ENCODE assay signal across 19 cellular contexts in genomic region chr6:38264605-38265004, GRCh38.
A peak's percentile ranks its signal among the peaks of the same experiment; 100 is the strongest.
DNase-seq lines count a peak whose midpoint lies in the region; ATAC-seq and TF ChIP-seq lines count a peak whose summit lies in the region.
"Had no signal": no experiment of that assay in that cellular context is flagged by ENCODE, and none has a peak within 500 bp of the region (broad histone marks: within the 10 kb centered on the region; RNA-seq: fewer than 3 reads in every experiment).

No MANE protein-coding gene starts in this region.

- H3K27ac Mint-ChIP-seq in endodermal cell = no peak overlapping the region
- no peak overlapping the region for H3K27ac Mint-ChIP-seq in activated CD8-positive, alpha-beta T cell treated with anti-CD3 and anti-CD28 coated beads for 36 hours

- H4K91ac ChIP-seq in neuronal stem cell (ENCODE audit: low read depth, low read length, poor library complexity) = no peak overlapping the region

- no peak overlapping the region for H2BK15ac ChIP-seq in neuronal stem cell (ENCODE audit: low read length)

- no peak overlapping the region for H3K4me3 Mint-ChIP-seq in endodermal cell
- no peak overlapping the region for H3K4me3 Mint-ChIP-seq in activated CD8-positive, alpha-beta T cell treated with anti-CD3 and anti-CD28 coated beads for 36 hours
- H3K4me3 Mint-ChIP-seq: central memory CD8-positive, alpha-beta T cell had no signal

- POLR2A ChIA-PET in activated CD8-positive, alpha-beta T cell treated with anti-CD3 and anti-CD28 coated beads for 36 hours (lab: Charles Lee) = no interaction called here

- no peak overlapping the region for H3K23ac ChIP-seq in neuronal stem cell (ENCODE audit: low read depth, low read length, poor library complexity)

- H3K4me2 ChIP-seq in neuronal stem cell (ENCODE audit: insufficient read depth, low read length, poor library complexity, severe bottlenecking) = no peak overlapping the region

- H3K14ac ChIP-seq in neuronal stem cell (ENCODE audit: low read length) = no peak overlapping the region

- intact Hi-C loops in vagina (cut with DNase I) = no loop called here
- intact Hi-C loops in activated CD8-positive, alpha-beta T cell treated with anti-CD3 and anti-CD28 coated beads for 36 hours (cut with micrococcal nuclease) = no loop called here
- intact Hi-C loops in head of caudate nucleus (cut with DNase I) = no loop called here

- no peak overlapping the region for H2BK12ac ChIP-seq in neuronal stem cell (ENCODE audit: low read length)

- H3K4me1 ChIP-seq in endodermal cell (ENCODE audit: control insufficient read depth, insufficient read depth, low read length) = peaks cover 19% of the 10 kb centered on the region
- peaks cover 34 to 45% of the 10 kb centered on the region in 2 donors for H3K4me1 ChIP-seq in neuronal stem cell (ENCODE audit: control insufficient read depth in 2 of 2, insufficient read depth in 1 of 2, low read depth in 1 of 2, low read length in 2 of 2)
- H3K4me1 ChIP-seq in vagina = peaks cover 20% of the 10 kb centered on the region

- WGBS in endodermal cell (ENCODE audit: insufficient coverage in 1 of 2, insufficient read length in 1 of 2), 2 experiments = 29 to 37% methylated on average over 5 to 8 of the region's 8 CpGs
- WGBS in neuronal stem cell (ENCODE audit: extremely low coverage in 2 of 2, insufficient read length in 2 of 2, insufficient replicate concordance in 1 of 2), 2 donors = no CpG with 5 or more reads among the region's 8 CpGs

- TF ChIP-seq CTCF in GM06990 (IDR thresholded peaks at IDR 0.05; ENCODE audit: insufficient read depth, low read length, poor library complexity, severe bottlenecking) (no peak), endodermal cell (conservative IDR thresholded peaks at IDR 0.05) (no peak), vagina (IDR thresholded peaks at IDR 0.05) (no peak)
- TF ChIP-seq CTCF in activated CD8-positive, alpha-beta T cell treated with anti-CD3 and anti-CD28 coated beads for 36 hours (IDR thresholded peaks at IDR 0.05) = no peak

- H3K27ac ChIP-seq in endodermal cell (ENCODE audit: low read depth, low read length) (peak overlapping the region; percentile 36), neuronal stem cell (replicated peaks; ENCODE audit: low read length) (peak overlapping the region; percentile 48), vagina (no peak overlapping the region)
- H3K27ac ChIP-seq: foreskin keratinocyte had no signal

- H2AK5ac ChIP-seq in neuronal stem cell (ENCODE audit: low read depth, low read length) = no peak overlapping the region

- CTCF ChIA-PET in activated CD8-positive, alpha-beta T cell treated with anti-CD3 and anti-CD28 coated beads for 36 hours (lab: Charles Lee) = no interaction called here

- H3K4ac ChIP-seq in neuronal stem cell (ENCODE audit: low read length) = no peak overlapping the region

- H3K36me3 Mint-ChIP-seq in endodermal cell (ENCODE audit: low read depth) = no peaks in the 10 kb centered on the region
- no peaks in the 10 kb centered on the region for H3K36me3 Mint-ChIP-seq in activated CD8-positive, alpha-beta T cell treated with anti-CD3 and anti-CD28 coated beads for 36 hours (ENCODE audit: low read depth)

- H3K4me3 ChIP-seq in GM06990 (replicated peaks; ENCODE audit: low read depth, low read length) (no peak overlapping the region), endodermal cell (ENCODE audit: low read length) (no peak overlapping the region), neuronal stem cell (ENCODE audit: low read length in 2 of 2) (no peak overlapping the region), vagina (no peak overlapping the region)

- no peak overlapping the region for H4K8ac ChIP-seq in neuronal stem cell (ENCODE audit: low read depth, low read length)

- peak overlapping the region; percentile 36 for H2AFZ ChIP-seq in neuronal stem cell (ENCODE audit: low read length)

- peaks cover 79% of the 10 kb centered on the region for H3K27me3 Mint-ChIP-seq in endodermal cell (ENCODE audit: insufficient read depth)
- no peaks in the 10 kb centered on the region for H3K27me3 Mint-ChIP-seq in activated CD8-positive, alpha-beta T cell treated with anti-CD3 and anti-CD28 coated beads for 36 hours
- H3K27me3 Mint-ChIP-seq: central memory CD8-positive, alpha-beta T cell had no signal

- no peak for ATAC-seq in activated CD8-positive, alpha-beta T cell treated with anti-CD3 and anti-CD28 coated beads for 36 hours
- ATAC-seq: activated naive CD4-positive, alpha-beta T cell treated with anti-CD3 and anti-CD28 coated beads, Interleukin-2, amount 50 U/mL, for 72 hours; foreskin keratinocyte had no signal

- no peaks in the 10 kb centered on the region for H3K79me1 ChIP-seq in neuronal stem cell (ENCODE audit: low read depth, low read length)

- H3K27me3 ChIP-seq in GM06990 (replicated peaks; ENCODE audit: control insufficient read depth, insufficient read depth, low read length) = no peaks in the 10 kb centered on the region
- peaks cover 72% of the 10 kb centered on the region for H3K27me3 ChIP-seq in endodermal cell (ENCODE audit: control insufficient read depth, insufficient read depth, low read length, poor library complexity, severe bottlenecking)
- H3K27me3 ChIP-seq in neuronal stem cell (ENCODE audit: control insufficient read depth in 3 of 3, insufficient read depth in 3 of 3, low read depth in 1 of 3, low read length in 3 of 3) = no peaks in the 10 kb centered on the region
- no peaks in the 10 kb centered on the region for H3K27me3 ChIP-seq in vagina
- H3K27me3 ChIP-seq: foreskin keratinocyte had no signal

- H3K9me3 Mint-ChIP-seq in endodermal cell = no peaks in the 10 kb centered on the region
- no peaks in the 10 kb centered on the region for H3K9me3 Mint-ChIP-seq in activated CD8-positive, alpha-beta T cell treated with anti-CD3 and anti-CD28 coated beads for 36 hours
- H3K9me3 Mint-ChIP-seq: activated naive CD4-positive, alpha-beta T cell treated with anti-CD3 and anti-CD28 coated beads, Interleukin-2, amount 50 U/mL, for 72 hours; central memory CD8-positive, alpha-beta T cell had no signal

- no peak overlapping the region for H2BK120ac ChIP-seq in neuronal stem cell (ENCODE audit: low read depth, low read length)

- H3K9me3 ChIP-seq in endodermal cell (ENCODE audit: control insufficient read depth, low read length) = no peaks in the 10 kb centered on the region
- H3K9me3 ChIP-seq in neuronal stem cell (replicated peaks in 1 of 2; ENCODE audit: control insufficient read depth in 2 of 2, insufficient read depth in 1 of 2, low read depth in 1 of 2, low read length in 2 of 2) = no peaks in the 10 kb centered on the region
- H3K9me3 ChIP-seq in vagina = no peaks in the 10 kb centered on the region

- H2BK5ac ChIP-seq in neuronal stem cell (ENCODE audit: low read length) = no peak overlapping the region

- no peak for TF ChIP-seq POLR2A in vagina (IDR thresholded peaks at IDR 0.05)

- H3K4me1 Mint-ChIP-seq in endodermal cell = peaks cover 46% of the 10 kb centered on the region
- H3K4me1 Mint-ChIP-seq in activated CD8-positive, alpha-beta T cell treated with anti-CD3 and anti-CD28 coated beads for 36 hours (ENCODE audit: low read depth) = peaks cover 15% of the 10 kb centered on the region

- H3K18ac ChIP-seq in neuronal stem cell (ENCODE audit: low read length) = no peak overlapping the region

- H3K9ac ChIP-seq in endodermal cell (ENCODE audit: extremely low read depth, low read length, poor library complexity, severe bottlenecking) (no peak overlapping the region), neuronal stem cell (ENCODE audit: low read depth, low read length, poor library complexity) (no peak overlapping the region)

- DNase-seq in GM06990 (ENCODE audit: extremely low read depth, insufficient read length) (peak; percentile 4), RPMI7951 (ENCODE audit: low read depth) (peak; percentile 31), endodermal cell (peak; percentile 75), neuronal stem cell (ENCODE audit: low spot score) (no peak), vagina (ENCODE audit: extremely low spot score in 2 of 2) (no peak), NCI-H1092 (lab: John Stamatoyannopoulos, UW) (no peak), head of caudate nucleus (no peak)
- DNase-seq in activated CD8-positive, alpha-beta T cell treated with anti-CD3 and anti-CD28 coated beads for 36 hours = no peak
- DNase-seq: activated CD4-positive, alpha-beta T cell treated with anti-CD3 and anti-CD28 coated beads, Interleukin-2, amount 50 U/mL, for 1 hour; AML-193; foreskin keratinocyte; GF-D8; H7; MM.1S; NCI-H2029; NCI-H69; retina had no signal

- H3K36me3 ChIP-seq in GM06990 (ENCODE audit: control insufficient read depth, insufficient read depth, low read length) = no peaks in the 10 kb centered on the region
- H3K36me3 ChIP-seq in endodermal cell (ENCODE audit: control insufficient read depth, insufficient read depth, low read length) = no peaks in the 10 kb centered on the region
- H3K36me3 ChIP-seq in neuronal stem cell (replicated peaks in 1 of 2; ENCODE audit: control insufficient read depth in 2 of 2, insufficient read depth in 2 of 2, low read length in 2 of 2) = no peaks in the 10 kb centered on the region
- no peaks in the 10 kb centered on the region for H3K36me3 ChIP-seq in vagina

Comparison
In these comparisons a context has a peak if more than half of its experiments do, and no peak if none do; other contexts are left out.
1. DNase-seq: peak in GM06990 (single experiment), RPMI7951 (single experiment) and endodermal cell (single experiment); none in neuronal stem cell (single experiment), vagina (0 of 2), NCI-H1092 (single experiment), activated CD8-positive, alpha-beta T cell treated with anti-CD3 and anti-CD28 coated beads for 36 hours (single experiment) and head of caudate nucleus (0 of 42).